ENCODE assay signal across 20 cellular contexts in genomic region chr3:52030725-52031330, GRCh38.
"Had no signal": no experiment of that assay in that cellular context is flagged by ENCODE, and none has a peak within 500 bp of the region (broad histone marks: within the 10 kb centered on the region; RNA-seq: fewer than 3 reads in every experiment).

No MANE protein-coding gene starts in this region.

- H3K9me3 ChIP-seq: gastroesophageal sphincter, heart left ventricle, neutrophil, pancreas, upper lobe of right lung had no signal

- H3K4me1 Mint-ChIP-seq: activated CD4-positive, alpha-beta T cell treated with anti-CD3 and anti-CD28 coated beads, Interleukin-2, amount 10 ng/mL, durations not matched to agents 24 days and 14 days; activated naive CD4-positive, alpha-beta T cell treated with anti-CD3 and anti-CD28 coated beads, Interleukin-2, amount 10 ng/mL, durations not matched to agents 7 days and 5 days; activated naive CD8-positive, alpha-beta T cell treated with anti-CD3 and anti-CD28 coated beads, Interleukin-2, amount 50 U/mL, for 24 hours had no signal

- H3K4me3 ChIP-seq: gastroesophageal sphincter, heart left ventricle, pancreas, upper lobe of right lung had no signal

- H3K4me1 ChIP-seq: pancreas, upper lobe of right lung had no signal

- H3K27me3 Mint-ChIP-seq: activated CD4-positive, alpha-beta T cell treated with anti-CD3 and anti-CD28 coated beads, Interleukin-2, amount 10 ng/mL, durations not matched to agents 24 days and 14 days; activated CD8-positive, alpha-beta T cell treated with anti-CD3 and anti-CD28 coated beads for 36 hours; activated naive CD8-positive, alpha-beta T cell treated with anti-CD3 and anti-CD28 coated beads, Interleukin-2, amount 50 U/mL, for 24 hours; naive thymus-derived CD8-positive, alpha-beta T cell had no signal

- H3K36me3 ChIP-seq: gastroesophageal sphincter, heart left ventricle, neutrophil, pancreas, upper lobe of right lung had no signal

- H3K27ac ChIP-seq: gastroesophageal sphincter, neutrophil, pancreas, upper lobe of right lung had no signal

- H3K27me3 ChIP-seq: gastroesophageal sphincter, heart left ventricle, neutrophil, pancreas, upper lobe of right lung had no signal

- H3K36me3 Mint-ChIP-seq: activated naive CD4-positive, alpha-beta T cell treated with anti-CD3 and anti-CD28 coated beads, Interleukin-2, amount 10 ng/mL, durations not matched to agents 7 days and 5 days; naive thymus-derived CD8-positive, alpha-beta T cell; stimulated activated memory B cell treated with anti-CD40 and anti-IgM and Interleukin-4, amounts not matched to agents 10 μg/mL and 1 μg/mL and 100 μg/mL, for 72 hours had no signal

- H3K27ac Mint-ChIP-seq: activated CD4-positive, alpha-beta T cell treated with anti-CD3 and anti-CD28 coated beads, Interleukin-2, amount 10 ng/mL, durations not matched to agents 24 days and 14 days; activated CD8-positive, alpha-beta T cell treated with anti-CD3 and anti-CD28 coated beads for 36 hours; activated naive CD4-positive, alpha-beta T cell treated with anti-CD3 and anti-CD28 coated beads, Interleukin-2, amount 10 ng/mL, durations not matched to agents 7 days and 5 days; activated naive CD8-positive, alpha-beta T cell treated with anti-CD3 and anti-CD28 coated beads, Interleukin-2, amount 50 U/mL, for 24 hours; stimulated activated memory B cell treated with anti-CD40 and anti-IgM and Interleukin-4, amounts not matched to agents 10 μg/mL and 1 μg/mL and 100 μg/mL, for 72 hours had no signal

- H3K9me3 Mint-ChIP-seq: activated CD4-positive, alpha-beta T cell treated with anti-CD3 and anti-CD28 coated beads, Interleukin-2, amount 10 ng/mL, durations not matched to agents 24 days and 14 days; activated CD8-positive, alpha-beta T cell treated with anti-CD3 and anti-CD28 coated beads for 36 hours; activated naive CD4-positive, alpha-beta T cell treated with anti-CD3 and anti-CD28 coated beads, Interleukin-2, amount 10 ng/mL, durations not matched to agents 7 days and 5 days; activated naive CD8-positive, alpha-beta T cell treated with anti-CD3 and anti-CD28 coated beads, Interleukin-2, amount 50 U/mL, for 24 hours; activated T-cell treated with anti-CD3 and anti-CD28 coated beads, Interleukin-2, amount 50 U/mL, for 4 hours; naive thymus-derived CD8-positive, alpha-beta T cell had no signal

- ATAC-seq: activated CD8-positive, alpha-beta T cell treated with anti-CD3 and anti-CD28 coated beads for 36 hours; activated naive CD8-positive, alpha-beta T cell treated with anti-CD3 and anti-CD28 coated beads, Interleukin-2, amount 50 U/mL, for 24 hours; activated T-cell treated with anti-CD3 and anti-CD28 coated beads, Interleukin-2, amount 50 U/mL, for 4 hours; gastroesophageal sphincter; heart left ventricle; naive thymus-derived CD8-positive, alpha-beta T cell; pancreas; sciatic nerve; stimulated activated memory B cell treated with anti-CD40 and anti-IgM and Interleukin-4, amounts not matched to agents 10 μg/mL and 1 μg/mL and 100 μg/mL, for 72 hours; upper lobe of right lung had no signal

- H3K4me3 Mint-ChIP-seq: activated CD4-positive, alpha-beta T cell treated with anti-CD3 and anti-CD28 coated beads, Interleukin-2, amount 10 ng/mL, durations not matched to agents 24 days and 14 days; activated CD8-positive, alpha-beta T cell treated with anti-CD3 and anti-CD28 coated beads for 36 hours; activated naive CD4-positive, alpha-beta T cell treated with anti-CD3 and anti-CD28 coated beads, Interleukin-2, amount 10 ng/mL, durations not matched to agents 7 days and 5 days; activated naive CD8-positive, alpha-beta T cell treated with anti-CD3 and anti-CD28 coated beads, Interleukin-2, amount 50 U/mL, for 24 hours; activated T-cell treated with anti-CD3 and anti-CD28 coated beads, Interleukin-2, amount 50 U/mL, for 4 hours; naive thymus-derived CD8-positive, alpha-beta T cell; stimulated activated memory B cell treated with anti-CD40 and anti-IgM and Interleukin-4, amounts not matched to agents 10 μg/mL and 1 μg/mL and 100 μg/mL, for 72 hours had no signal

- DNase-seq: activated CD4-positive, alpha-beta T cell treated with anti-CD3 and anti-CD28 coated beads, Interleukin-2, amount 10 ng/mL, durations not matched to agents 24 days and 14 days; activated CD8-positive, alpha-beta T cell treated with anti-CD3 and anti-CD28 coated beads for 36 hours; activated effector memory CD4-positive, alpha-beta T cell treated with Interleukin-2 at 50 U/mL for 16 hours; activated naive CD4-positive, alpha-beta T cell treated with anti-CD3 and anti-CD28 coated beads, Interleukin-2, amount 10 ng/mL, durations not matched to agents 7 days and 5 days; activated naive CD8-positive, alpha-beta T cell treated with anti-CD3 and anti-CD28 coated beads, Interleukin-2, amount 50 U/mL, for 24 hours; activated T-cell treated with anti-CD3 and anti-CD28 coated beads, Interleukin-2, amount 50 U/mL, for 4 hours; aorta; dermis blood vessel endothelial cell; effector memory CD4-positive, alpha-beta T cell; naive thymus-derived CD8-positive, alpha-beta T cell; pancreas; stimulated activated CD4-positive, alpha-beta T cell treated with anti-CD3 and anti-CD28 coated beads, Interleukin-4, amount 100 ng/mL, for 24 hours; T-helper 1 cell; T-helper 9 cell; upper lobe of right lung had no signal
